ENCODE assay signal across 1 cellular context in the genomic region with DNA sequence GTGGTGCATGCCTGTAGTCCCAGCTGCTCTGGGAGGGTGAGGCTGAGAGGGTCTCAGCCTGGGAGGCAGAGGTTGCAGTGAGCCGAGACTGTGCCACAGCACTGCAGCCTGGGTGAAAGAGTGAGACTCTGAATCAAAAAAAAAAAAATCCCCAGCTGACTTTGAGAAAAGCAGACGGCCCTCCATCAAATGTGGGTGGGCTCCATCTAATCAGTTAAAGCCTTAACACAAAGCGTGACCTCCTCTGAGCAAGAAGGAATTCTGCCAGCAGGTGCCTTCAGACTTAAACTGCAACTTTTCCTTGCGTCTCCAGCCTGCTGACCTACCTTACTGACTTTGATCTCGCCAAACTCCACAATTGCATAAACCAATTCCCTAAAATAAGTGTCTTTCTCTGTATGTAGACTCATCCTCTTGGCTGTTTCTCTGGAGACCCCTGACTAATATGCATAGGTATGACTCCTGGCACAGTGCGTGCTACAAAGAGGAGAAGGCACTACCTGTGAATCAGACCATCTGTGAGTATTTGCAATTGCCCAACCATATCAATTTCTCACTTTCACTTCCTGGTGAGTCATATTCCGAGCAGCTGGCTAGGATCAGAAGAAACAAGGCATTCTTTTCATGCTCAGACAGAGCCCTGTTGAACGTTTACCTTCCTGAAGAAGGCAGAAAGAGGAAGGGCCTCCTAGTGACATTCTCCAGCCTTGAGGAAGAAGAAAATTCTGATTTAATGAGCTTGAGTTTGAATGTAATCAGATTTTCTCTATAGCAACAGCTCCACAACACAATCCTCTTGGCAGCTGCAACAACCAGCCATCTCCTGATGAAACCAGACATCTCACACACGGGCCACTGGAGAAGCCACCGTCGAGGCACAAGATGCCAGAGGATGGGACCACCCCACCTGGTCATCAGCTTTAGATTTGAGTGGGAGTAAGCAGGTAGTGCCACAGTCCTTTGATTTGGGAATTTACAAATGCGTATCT.
TF ChIP-seq lines count a peak whose summit lies in the region.

No MANE protein-coding gene starts in this region.

TF ChIP-seq in HepG2, 621 proteins besides CTCF, POLR2A, EP300 and RAD21 (continued from another document and continues in another):
- no peak for TF ChIP-seq MTF1 (CRISPR knock-in tag; IDR thresholded peaks at IDR 0.05)
- no peak for TF ChIP-seq PCBP2 (optimal IDR thresholded peaks at IDR 0.05; ENCODE audit: low read depth, low read length, poor library complexity, severe bottlenecking)
- TF ChIP-seq ZNF841 (CRISPR knock-in tag; IDR thresholded peaks at IDR 0.05; ENCODE audit: borderline replicate concordance), result no peak
- TF ChIP-seq, protein P1, sequence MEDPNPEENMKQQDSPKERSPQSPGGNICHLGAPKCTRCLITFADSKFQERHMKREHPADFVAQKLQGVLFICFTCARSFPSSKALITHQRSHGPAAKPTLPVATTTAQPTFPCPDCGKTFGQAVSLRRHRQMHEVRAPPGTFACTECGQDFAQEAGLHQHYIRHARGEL (CRISPR knock-in tag; IDR thresholded peaks at IDR 0.05), result no peak
- no peak for TF ChIP-seq ZNF547 (CRISPR knock-in tag; IDR thresholded peaks at IDR 0.05)
- TF ChIP-seq ZNF800 (CRISPR knock-in tag; IDR thresholded peaks at IDR 0.05), result no peak
- TF ChIP-seq ZNF768 (CRISPR knock-in tag; IDR thresholded peaks at IDR 0.05), result no peak
- peak; percentile 61; the same call in 1 of the 2 replicates for TF ChIP-seq BCL6 (CRISPR knock-in tag; IDR thresholded peaks at IDR 0.05)
- TF ChIP-seq ZNF333 (CRISPR knock-in tag; IDR thresholded peaks at IDR 0.05; ENCODE audit: borderline replicate concordance), result no peak
- peak; percentile 42; the same call in 1 of the 2 replicates for TF ChIP-seq RXRA (CRISPR knock-in tag; IDR thresholded peaks at IDR 0.05)
- TF ChIP-seq FOXA1 (IDR thresholded peaks at IDR 0.05), result no peak
- TF ChIP-seq FOXA1 (CRISPR knock-in tag; IDR thresholded peaks at IDR 0.05), result peak; percentile 36
- TF ChIP-seq KDM2A (CRISPR knock-in tag; IDR thresholded peaks at IDR 0.05; ENCODE audit: borderline replicate concordance, low read depth), result peak; percentile 33; the same call in 1 of the 2 replicates
- TF ChIP-seq YY1 (IDR thresholded peaks at IDR 0.05; ENCODE audit: insufficient read depth, insufficient replicate concordance, low read depth, low read length), result no peak
- no peak for TF ChIP-seq FOXK2 (IDR thresholded peaks at IDR 0.05)
- no peak for TF ChIP-seq NFATC3 (CRISPR knock-in tag; IDR thresholded peaks at IDR 0.05)
- TF ChIP-seq HCFC1 (IDR thresholded peaks at IDR 0.05; ENCODE audit: low read depth, low read length), result no peak
- TF ChIP-seq ELF4 (CRISPR knock-in tag; IDR thresholded peaks at IDR 0.05; ENCODE audit: borderline replicate concordance), result no peak
- no peak for TF ChIP-seq TOE1 (CRISPR knock-in tag; IDR thresholded peaks at IDR 0.05)
- peak; percentile 73; the same call in 1 of the 2 replicates for TF ChIP-seq RCOR2 (CRISPR knock-in tag; IDR thresholded peaks at IDR 0.05)
- TF ChIP-seq, protein P2, sequence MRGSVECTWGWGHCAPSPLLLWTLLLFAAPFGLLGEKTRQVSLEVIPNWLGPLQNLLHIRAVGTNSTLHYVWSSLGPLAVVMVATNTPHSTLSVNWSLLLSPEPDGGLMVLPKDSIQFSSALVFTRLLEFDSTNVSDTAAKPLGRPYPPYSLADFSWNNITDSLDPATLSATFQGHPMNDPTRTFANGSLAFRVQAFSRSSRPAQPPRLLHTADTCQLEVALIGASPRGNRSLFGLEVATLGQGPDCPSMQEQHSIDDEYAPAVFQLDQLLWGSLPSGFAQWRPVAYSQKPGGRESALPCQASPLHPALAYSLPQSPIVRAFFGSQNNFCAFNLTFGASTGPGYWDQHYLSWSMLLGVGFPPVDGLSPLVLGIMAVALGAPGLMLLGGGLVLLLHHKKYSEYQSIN (CRISPR knock-in tag; IDR thresholded peaks at IDR 0.05; ENCODE audit: borderline replicate concordance), result no peak
- no peak for TF ChIP-seq NFKB2 (CRISPR knock-in tag; IDR thresholded peaks at IDR 0.05; ENCODE audit: borderline replicate concordance)
- no peak for TF ChIP-seq ZNF879 (CRISPR knock-in tag; IDR thresholded peaks at IDR 0.05)
- no peak for TF ChIP-seq MED8 (CRISPR knock-in tag; IDR thresholded peaks at IDR 0.05; ENCODE audit: insufficient replicate concordance)
- peak; percentile 78 for TF ChIP-seq TCF7 (IDR thresholded peaks at IDR 0.05; ENCODE audit: low read depth)
- no peak for TF ChIP-seq NCOA5 (CRISPR knock-in tag; IDR thresholded peaks at IDR 0.05)
- no peak for TF ChIP-seq SOX6 (IDR thresholded peaks at IDR 0.05)
- peak; percentile 70 for TF ChIP-seq SOX6 (CRISPR knock-in tag; IDR thresholded peaks at IDR 0.05)
- no peak for TF ChIP-seq HOXA7 (CRISPR knock-in tag; IDR thresholded peaks at IDR 0.05)
- TF ChIP-seq TSC22D2 (CRISPR knock-in tag; IDR thresholded peaks at IDR 0.05; ENCODE audit: borderline replicate concordance), result no peak
- TF ChIP-seq DR1 (CRISPR knock-in tag; IDR thresholded peaks at IDR 0.05), result no peak
- TF ChIP-seq HHEX (CRISPR knock-in tag; IDR thresholded peaks at IDR 0.05), result peak; percentile 35; the same call in 1 of the 2 replicates
- peak; percentile 75 for TF ChIP-seq IRF2 (CRISPR knock-in tag; IDR thresholded peaks at IDR 0.05)
- TF ChIP-seq, protein P3, sequence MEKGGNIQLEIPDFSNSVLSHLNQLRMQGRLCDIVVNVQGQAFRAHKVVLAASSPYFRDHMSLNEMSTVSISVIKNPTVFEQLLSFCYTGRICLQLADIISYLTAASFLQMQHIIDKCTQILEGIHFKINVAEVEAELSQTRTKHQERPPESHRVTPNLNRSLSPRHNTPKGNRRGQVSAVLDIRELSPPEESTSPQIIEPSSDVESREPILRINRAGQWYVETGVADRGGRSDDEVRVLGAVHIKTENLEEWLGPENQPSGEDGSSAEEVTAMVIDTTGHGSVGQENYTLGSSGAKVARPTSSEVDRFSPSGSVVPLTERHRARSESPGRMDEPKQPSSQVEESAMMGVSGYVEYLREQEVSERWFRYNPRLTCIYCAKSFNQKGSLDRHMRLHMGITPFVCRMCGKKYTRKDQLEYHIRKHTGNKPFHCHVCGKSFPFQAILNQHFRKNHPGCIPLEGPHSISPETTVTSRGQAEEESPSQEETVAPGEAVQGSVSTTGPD (CRISPR knock-in tag; IDR thresholded peaks at IDR 0.05), result peak; percentile 23; the same call in 1 of the 2 replicates
- TF ChIP-seq ZNF598 (CRISPR knock-in tag; IDR thresholded peaks at IDR 0.05; ENCODE audit: borderline replicate concordance), result no peak
- TF ChIP-seq, protein P4, sequence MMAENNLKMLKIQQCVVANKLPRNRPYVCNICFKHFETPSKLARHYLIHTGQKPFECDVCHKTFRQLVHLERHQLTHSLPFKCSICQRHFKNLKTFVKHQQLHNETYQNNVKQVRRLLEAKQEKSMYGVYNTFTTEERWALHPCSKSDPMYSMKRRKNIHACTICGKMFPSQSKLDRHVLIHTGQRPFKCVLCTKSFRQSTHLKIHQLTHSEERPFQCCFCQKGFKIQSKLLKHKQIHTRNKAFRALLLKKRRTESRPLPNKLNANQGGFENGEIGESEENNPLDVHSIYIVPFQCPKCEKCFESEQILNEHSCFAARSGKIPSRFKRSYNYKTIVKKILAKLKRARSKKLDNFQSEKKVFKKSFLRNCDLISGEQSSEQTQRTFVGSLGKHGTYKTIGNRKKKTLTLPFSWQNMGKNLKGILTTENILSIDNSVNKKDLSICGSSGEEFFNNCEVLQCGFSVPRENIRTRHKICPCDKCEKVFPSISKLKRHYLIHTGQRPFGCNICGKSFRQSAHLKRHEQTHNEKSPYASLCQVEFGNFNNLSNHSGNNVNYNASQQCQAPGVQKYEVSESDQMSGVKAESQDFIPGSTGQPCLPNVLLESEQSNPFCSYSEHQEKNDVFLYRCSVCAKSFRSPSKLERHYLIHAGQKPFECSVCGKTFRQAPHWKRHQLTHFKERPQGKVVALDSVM (CRISPR knock-in tag; IDR thresholded peaks at IDR 0.05), result no peak
- peak; percentile 53 for TF ChIP-seq RARA (CRISPR knock-in tag; IDR thresholded peaks at IDR 0.05)
- peak; percentile 95 for TF ChIP-seq CEBPG (CRISPR knock-in tag; IDR thresholded peaks at IDR 0.05)
- TF ChIP-seq, protein P5, sequence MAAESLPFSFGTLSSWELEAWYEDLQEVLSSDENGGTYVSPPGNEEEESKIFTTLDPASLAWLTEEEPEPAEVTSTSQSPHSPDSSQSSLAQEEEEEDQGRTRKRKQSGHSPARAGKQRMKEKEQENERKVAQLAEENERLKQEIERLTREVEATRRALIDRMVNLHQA (CRISPR knock-in tag; IDR thresholded peaks at IDR 0.05), result no peak
- TF ChIP-seq GFI1 (CRISPR knock-in tag; IDR thresholded peaks at IDR 0.05; ENCODE audit: borderline replicate concordance), result 0 out of 2 replicates have a peak, but pooled peaks have one; percentile 44
- no peak for TF ChIP-seq UBTF (CRISPR knock-in tag; IDR thresholded peaks at IDR 0.05)
- TF ChIP-seq KIAA2018 (CRISPR knock-in tag; IDR thresholded peaks at IDR 0.05; ENCODE audit: borderline replicate concordance), result no peak
